In genomic region chr20:53575481-53576194, GRCh38 we compare ENCODE assay signal across 1 cellular context.
TF ChIP-seq lines count a peak whose summit lies in the region.

No MANE protein-coding gene starts in this region.

TF ChIP-seq in HepG2, 621 proteins besides CTCF, POLR2A, EP300 and RAD21 (continued from another document and continues in another):
- TF ChIP-seq ZBTB10 (CRISPR knock-in tag; IDR thresholded peaks at IDR 0.05; ENCODE audit: borderline replicate concordance) (no peak), ZNF800 (CRISPR knock-in tag; IDR thresholded peaks at IDR 0.05) (no peak), MNT (IDR thresholded peaks at IDR 0.05) (no peak), CBFB (CRISPR knock-in tag; IDR thresholded peaks at IDR 0.05) (no peak), ZFP90 (CRISPR knock-in tag; IDR thresholded peaks at IDR 0.05; ENCODE audit: borderline replicate concordance) (no peak), FOSL1 (CRISPR knock-in tag; IDR thresholded peaks at IDR 0.05; ENCODE audit: borderline replicate concordance) (no peak), HMG20B (CRISPR knock-in tag; conservative IDR thresholded peaks at IDR 0.05) (no peak), DMAP1 (CRISPR knock-in tag; IDR thresholded peaks at IDR 0.05) (no peak), ZNF407 (CRISPR knock-in tag; IDR thresholded peaks at IDR 0.05; ENCODE audit: not compliant biosample characterization) (no peak), PCBP1 (IDR thresholded peaks at IDR 0.05; ENCODE audit: borderline replicate concordance, low read depth, low read length) (no peak), ZNF839 (CRISPR knock-in tag; IDR thresholded peaks at IDR 0.05; ENCODE audit: borderline replicate concordance) (no peak), NFATC3 (CRISPR knock-in tag; IDR thresholded peaks at IDR 0.05) (no peak), FUBP1 (CRISPR knock-in tag; IDR thresholded peaks at IDR 0.05; ENCODE audit: borderline replicate concordance) (no peak), ZNF138 (CRISPR knock-in tag; IDR thresholded peaks at IDR 0.05; ENCODE audit: low read depth) (no peak), POLR2G (IDR thresholded peaks at IDR 0.05; ENCODE audit: low read depth, low read length) (0 out of 2 replicates have a peak, but pooled peaks have one; percentile 48), ZNF609 (CRISPR knock-in tag; IDR thresholded peaks at IDR 0.05; ENCODE audit: borderline replicate concordance) (no peak), SIN3B (IDR thresholded peaks at IDR 0.05; ENCODE audit: low read length) (no peak), ZNF672 (CRISPR knock-in tag; IDR thresholded peaks at IDR 0.05) (no peak), HOXA7 (CRISPR knock-in tag; IDR thresholded peaks at IDR 0.05) (no peak), HBP1 (CRISPR knock-in tag; IDR thresholded peaks at IDR 0.05; ENCODE audit: low read depth) (no peak), ZNF547 (CRISPR knock-in tag; IDR thresholded peaks at IDR 0.05) (peak; percentile 15; the same call in 1 of the 2 replicates), ZNF3 (CRISPR knock-in tag; IDR thresholded peaks at IDR 0.05) (no peak), ZNF619 (CRISPR knock-in tag; IDR thresholded peaks at IDR 0.05) (no peak), AKAP8 (CRISPR knock-in tag; IDR thresholded peaks at IDR 0.05) (no peak), ZNF501 (CRISPR knock-in tag; IDR thresholded peaks at IDR 0.05) (peak; percentile 25; the same call in 1 of the 2 replicates), HNRNPH1 (optimal IDR thresholded peaks at IDR 0.05; ENCODE audit: low read depth, low read length) (no peak), MAX (IDR thresholded peaks at IDR 0.05) (no peak), CBX2 (IDR thresholded peaks at IDR 0.05; ENCODE audit: low read depth, low read length) (no peak), CBX2 (CRISPR knock-in tag; IDR thresholded peaks at IDR 0.05; ENCODE audit: low read depth) (no peak), ZNF446 (CRISPR knock-in tag; IDR thresholded peaks at IDR 0.05) (no peak), ZNF484 (CRISPR knock-in tag; IDR thresholded peaks at IDR 0.05; ENCODE audit: borderline replicate concordance, low read depth) (no peak), IRF2 (CRISPR knock-in tag; IDR thresholded peaks at IDR 0.05) (no peak), ZNF773 (CRISPR knock-in tag; IDR thresholded peaks at IDR 0.05; ENCODE audit: borderline replicate concordance) (no peak), RFX1 (IDR thresholded peaks at IDR 0.05) (no peak)
